In the genomic region with DNA sequence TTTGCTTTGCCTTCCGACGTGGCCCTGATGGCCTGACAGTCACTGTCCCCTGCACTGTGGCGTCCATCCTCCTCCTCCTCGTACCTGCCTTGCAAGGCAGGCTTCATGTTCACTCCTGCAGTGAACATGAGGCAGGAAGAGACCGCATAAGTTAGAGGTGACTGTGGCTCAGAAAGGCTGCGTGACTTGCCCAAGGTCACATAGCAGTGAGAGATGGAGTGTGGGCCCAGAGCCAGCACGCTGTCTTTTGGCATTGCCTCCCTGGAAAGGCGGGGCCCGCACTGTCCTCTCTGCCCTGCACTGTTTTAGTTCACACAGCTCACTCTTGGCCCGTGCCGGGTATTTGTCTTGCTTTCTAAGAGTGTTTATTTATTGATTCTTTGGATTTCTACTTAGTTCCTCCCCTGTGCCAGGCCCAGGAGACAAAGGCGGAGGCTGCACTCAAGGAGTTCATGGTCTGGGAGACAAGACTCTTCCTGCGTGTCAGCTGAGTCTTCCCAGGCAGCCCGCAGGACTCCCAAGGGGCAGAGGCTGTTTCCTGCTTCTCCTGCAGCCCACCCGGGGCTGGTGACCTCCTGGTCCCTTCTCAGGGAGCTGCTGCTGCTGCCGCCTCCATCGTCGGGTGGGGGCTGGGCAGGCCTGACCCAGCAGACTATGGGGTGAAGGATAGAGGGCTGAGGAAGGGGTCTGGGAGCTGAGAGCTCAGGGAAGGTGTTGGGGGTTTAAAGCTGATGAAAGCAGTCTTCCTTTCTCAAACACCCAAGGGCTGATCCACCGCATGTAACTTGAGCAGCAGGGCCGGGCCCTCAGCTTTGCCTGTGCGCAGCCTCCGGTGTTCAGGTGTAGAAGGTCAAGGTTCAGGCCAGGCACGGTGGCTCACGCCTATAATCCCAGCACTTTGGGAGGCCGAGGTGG, we compare ENCODE assay signal across 11 cellular contexts. TPM values are rescaled to one million over a fixed set of nuclear protein-coding genes. Genes with fewer than 3 reads are reported as not detected.
DNase-seq lines count a peak whose midpoint lies in the region; ATAC-seq and TF ChIP-seq lines count a peak whose summit lies in the region.
"Had no signal": no experiment of that assay in that cellular context is flagged by ENCODE, and none has a peak within 500 bp of the region (broad histone marks: within the 10 kb centered on the region; RNA-seq: fewer than 3 reads in every experiment).

No MANE protein-coding gene starts in this region.

- DNase-seq in SK-N-SH (no peak), fibroblast of mammary gland (ENCODE audit: low read depth) (peak; percentile 77), tibial artery (no peak), suprapubic skin (ENCODE audit: low spot score in 2 of 2) (no peak)
- no peak for DNase-seq in naive thymus-derived CD8-positive, alpha-beta T cell
- DNase-seq: 8988T; activated T-cell treated with anti-CD3 and anti-CD28 coated beads, Interleukin-2, amount 50 U/mL, for 24 hours; SIG-M5 had no signal

- H3K9ac ChIP-seq in SK-N-SH: no peak overlapping the region

- H4K20me1 ChIP-seq in SK-N-SH (ENCODE audit: insufficient read depth): no peaks in the 10 kb centered on the region

- H3K36me3 ChIP-seq in SK-N-SH (replicated peaks in 1 of 2; ENCODE audit: control insufficient read depth in 1 of 2, insufficient read depth in 2 of 2, low read length in 1 of 2) (no peaks in the 10 kb centered on the region), tibial artery (no peaks in the 10 kb centered on the region), suprapubic skin (no peaks in the 10 kb centered on the region)

- no peaks in the 10 kb centered on the region for H3K36me3 Mint-ChIP-seq in naive thymus-derived CD8-positive, alpha-beta T cell

- H3K27ac ChIP-seq in SK-N-SH (ENCODE audit: low read depth in 2 of 2, low read length in 1 of 2) (peak overlapping the region in 1 of 2 experiments; percentile 25; a peak in 2 of 4 replicates), tibial artery (peak overlapping the region in 1 of 2 donors; percentile 1), suprapubic skin (no peak overlapping the region)

- H3F3A ChIP-seq in SK-N-SH (replicated peaks; ENCODE audit: insufficient read depth): peaks cover 19% of the 10 kb centered on the region

- H3K9me3 ChIP-seq in SK-N-SH (no peaks in the 10 kb centered on the region), tibial artery (no peaks in the 10 kb centered on the region), suprapubic skin (no peaks in the 10 kb centered on the region)

- TF ChIP-seq RAD21 in SK-N-SH (IDR thresholded peaks at IDR 0.05; ENCODE audit: low read length): no peak

- peaks cover 12% of the 10 kb centered on the region; the same call in 1 of the 2 replicates for H3K27me3 ChIP-seq in SK-N-SH (ENCODE audit: insufficient read depth)
- peaks cover 0 to 38% of the 10 kb centered on the region in 2 donors for H3K27me3 ChIP-seq in tibial artery
- H3K27me3 ChIP-seq in suprapubic skin: no peaks in the 10 kb centered on the region

- H3K9me3 Mint-ChIP-seq in naive thymus-derived CD8-positive, alpha-beta T cell: no peaks in the 10 kb centered on the region
- H3K9me3 Mint-ChIP-seq: activated T-cell treated with anti-CD3 and anti-CD28 coated beads, Interleukin-2, amount 50 U/mL, for 24 hours had no signal

- peak overlapping the region; percentile 8 to 93 (median 86) for H3K27ac Mint-ChIP-seq in naive thymus-derived CD8-positive, alpha-beta T cell
- H3K27ac Mint-ChIP-seq: activated T-cell treated with anti-CD3 and anti-CD28 coated beads, Interleukin-2, amount 50 U/mL, for 24 hours had no signal

- H3K4me3 Mint-ChIP-seq in naive thymus-derived CD8-positive, alpha-beta T cell: peak overlapping the region in 3 of 10 donors; percentile 22 to 62 (median 30)
- H3K4me3 Mint-ChIP-seq: activated T-cell treated with anti-CD3 and anti-CD28 coated beads, Interleukin-2, amount 50 U/mL, for 24 hours had no signal

- ATAC-seq in SK-N-SH treated with all-trans-retinoic acid at 6 μM for 48 hours: no peak; the same call in 2 of the 3 replicates
- no peak for ATAC-seq in naive thymus-derived CD8-positive, alpha-beta T cell
- ATAC-seq in GM21423 (IDR thresholded peaks at IDR 0.05; ENCODE audit: unreplicated experiment): no peak
- no peak for ATAC-seq in GM19395 (IDR thresholded peaks at IDR 0.05; ENCODE audit: unreplicated experiment)

- no peak for TF ChIP-seq CTCF in SK-N-SH (IDR thresholded peaks at IDR 0.05)
- no peak for TF ChIP-seq CTCF in fibroblast of mammary gland (conservative IDR thresholded peaks at IDR 0.05; ENCODE audit: control insufficient read depth, insufficient read depth, low read depth, low read length)
- no peak for TF ChIP-seq CTCF in tibial artery (IDR thresholded peaks at IDR 0.05)
- no peak for TF ChIP-seq CTCF in suprapubic skin (IDR thresholded peaks at IDR 0.05)

- intact Hi-C loops in tibial artery (cut with DNase I; ENCODE audit: low total_unique reads): loop anchor here (10.0 kb wide), 1 partner anchor 190 kb away; the partner anchor contains the start of gene MXRA7

- no peaks in the 10 kb centered on the region for H3K27me3 Mint-ChIP-seq in naive thymus-derived CD8-positive, alpha-beta T cell
- H3K27me3 Mint-ChIP-seq: activated T-cell treated with anti-CD3 and anti-CD28 coated beads, Interleukin-2, amount 50 U/mL, for 24 hours had no signal

- H3K4me2 ChIP-seq in SK-N-SH: no peak overlapping the region

- H2AFZ ChIP-seq in SK-N-SH (ENCODE audit: low read depth): no peak overlapping the region

- no peaks in the 10 kb centered on the region for H3K79me2 ChIP-seq in SK-N-SH (ENCODE audit: insufficient read depth)

- no peak overlapping the region for H3K4me3 ChIP-seq in SK-N-SH (ENCODE audit: low read depth in 2 of 2, low read length in 1 of 2)
- H3K4me3 ChIP-seq in fibroblast of mammary gland (ENCODE audit: control insufficient read depth, low read depth, low read length): no peak overlapping the region
- no peak overlapping the region for H3K4me3 ChIP-seq in tibial artery
- H3K4me3 ChIP-seq in suprapubic skin: no peak overlapping the region

- TF ChIP-seq EP300 in SK-N-SH (IDR thresholded peaks at IDR 0.05; ENCODE audit: borderline replicate concordance in 1 of 2, low read depth in 1 of 2, low read length in 1 of 2): no peak
- TF ChIP-seq EP300 in suprapubic skin (IDR thresholded peaks at IDR 0.05): no peak

- no peaks in the 10 kb centered on the region for H3K9me2 ChIP-seq in SK-N-SH

- peaks cover 28 to 52% (median 44%) of the 10 kb centered on the region in 4 donors for H3K4me1 Mint-ChIP-seq in naive thymus-derived CD8-positive, alpha-beta T cell

- CTCF ChIA-PET in SK-N-SH (lab: Yijun Ruan, JAX): interaction anchor here (1.0 to 22.2 kb wide), 17 partner anchors 15 to 1840 kb away, joined by 3 to 679 read pairs (median 16); partner anchors contain the start of genes CYGB, MXRA7, PRCD and RHBDF2

- WGBS in SK-N-SH (ENCODE audit: low lambda C conversion rate): 81% methylated on average over 20 of the region's 25 CpGs
- 50% methylated on average over 25 of the region's 25 CpGs for WGBS in suprapubic skin

- TF ChIP-seq POLR2A in suprapubic skin (IDR thresholded peaks at IDR 0.05): no peak

- POLR2A ChIA-PET in SK-N-SH (lab: Yijun Ruan, JAX): interaction anchor here (0.9 to 3.8 kb wide), 6 partner anchors 8 to 157 kb away, joined by 3 to 69 read pairs (median 4); partner anchors contain the start of gene PRCD
- POLR2A ChIA-PET in naive thymus-derived CD8-positive, alpha-beta T cell (lab: Charles Lee): interaction anchor here (0.6 to 3.7 kb wide), 9 partner anchors 9 to 156 kb away, joined by 3 to 21 read pairs (median 3); no protein-coding TSS in a partner anchor

- H3K4me1 ChIP-seq in SK-N-SH (ENCODE audit: control insufficient read depth in 1 of 2, insufficient read depth in 2 of 2, low read depth in 1 of 2, low read length in 1 of 2): peaks cover 9 to 41% of the 10 kb centered on the region in 2 experiments; a peak in 3 of 4 replicates
- peaks cover 0 to 36% (median 25%) of the 10 kb centered on the region in 4 donors for H3K4me1 ChIP-seq in tibial artery
- H3K4me1 ChIP-seq in suprapubic skin: peaks cover 51% of the 10 kb centered on the region

TF ChIP-seq in SK-N-SH, 30 proteins besides CTCF, POLR2A, EP300 and RAD21 (continues in another document):
- TF ChIP-seq CHD2 (IDR thresholded peaks at IDR 0.05; ENCODE audit: low read length, partially characterized antibody) (peak; percentile 20), ELF1 (IDR thresholded peaks at IDR 0.05) (no peak)

TF ChIP-seq in SK-N-SH treated with all-trans-retinoic acid at 6 μM for 48 hours, 23 proteins besides CTCF, POLR2A, EP300 and RAD21 (continues in another document):
- no peak for TF ChIP-seq ESRRG (CRISPR knock-in tag; IDR thresholded peaks at IDR 0.05)
- no peak for TF ChIP-seq ZC3H10 (CRISPR knock-in tag; IDR thresholded peaks at IDR 0.05)
- TF ChIP-seq ZNF8 (CRISPR knock-in tag; IDR thresholded peaks at IDR 0.05): no peak
- no peak for TF ChIP-seq ARNTL (CRISPR knock-in tag; IDR thresholded peaks at IDR 0.05; ENCODE audit: borderline replicate concordance, low read depth)
- TF ChIP-seq RARB (CRISPR knock-in tag; IDR thresholded peaks at IDR 0.05): no peak
- no peak for TF ChIP-seq GLIS3 (CRISPR knock-in tag; IDR thresholded peaks at IDR 0.05)

RNA-seq across cellular contexts. Expression of gene CYGB, which starts 12.7 kb away (rescaled TPM):
- 1.7 and 3.7 TPM in 2 replicates for polyA plus RNA-seq in SK-N-SH (2012; rRNA removed)
- 1.3 and 3.2 TPM in 2 replicates for polyA plus RNA-seq in SK-N-SH (2012; cell fraction: cytosol; rRNA removed)
- 1.1 and 1.7 TPM in 2 replicates for polyA plus RNA-seq in SK-N-SH (2012; cell fraction: nucleus; rRNA removed)
- 1 to 10 TPM in 1 of 2 experiments, under 1 TPM in 1; 0.52 to 2.1 TPM for total RNA-seq in naive thymus-derived CD8-positive, alpha-beta T cell
- 1 to 10 TPM in 1 of 3 donors, under 1 TPM in 2; 0.40 to 1.0 (median 0.53) TPM for polyA plus RNA-seq in naive thymus-derived CD8-positive, alpha-beta T cell
- total RNA-seq in suprapubic skin: 10 to 100 TPM in 2 of 4 donors, 1 to 10 TPM in 2; 2.8 to 18.2 (median 10.4) TPM

RNA-seq across cellular contexts. Expression of gene PRCD, which starts 15.0 kb away (rescaled TPM):
- 2.2 and 5.0 TPM in 2 replicates for polyA plus RNA-seq in SK-N-SH (2012; rRNA removed)
- 5.8 and 8.0 TPM in 2 replicates for polyA plus RNA-seq in SK-N-SH (2012; cell fraction: cytosol; rRNA removed)
- polyA plus RNA-seq in SK-N-SH (2012; cell fraction: nucleus; rRNA removed): 5.6 and 13.2 TPM in 2 replicates
- 1 to 10 TPM; 4.0 to 5.3 TPM for total RNA-seq in naive thymus-derived CD8-positive, alpha-beta T cell
- 10 to 100 TPM in 1 of 3 donors, 1 to 10 TPM in 2; 5.0 to 11.4 (median 7.1) TPM for polyA plus RNA-seq in naive thymus-derived CD8-positive, alpha-beta T cell
- 1 to 10 TPM in 3 of 4 donors, not detected in 1; 1.3 to 2.8 (median 2.2) TPM for total RNA-seq in suprapubic skin

RNA-seq across cellular contexts. Expression of gene RHBDF2, which starts 23.6 kb away (rescaled TPM):
- polyA plus RNA-seq in SK-N-SH (2012; rRNA removed): 14.0 and 16.1 TPM in 2 replicates
- polyA plus RNA-seq in SK-N-SH (2012; cell fraction: cytosol; rRNA removed): 7.0 and 9.1 TPM in 2 replicates
- 51.9 and 65.9 TPM in 2 replicates for polyA plus RNA-seq in SK-N-SH (2012; cell fraction: nucleus; rRNA removed)
- 10 to 100 TPM; 59.4 to 62.4 TPM for total RNA-seq in naive thymus-derived CD8-positive, alpha-beta T cell
- 10 to 100 TPM in 1 of 3 donors, 1 to 10 TPM in 2; 4.8 to 10.2 (median 6.2) TPM for polyA plus RNA-seq in naive thymus-derived CD8-positive, alpha-beta T cell
- 10 to 100 TPM; 45.9 to 82.6 (median 52.6) TPM for total RNA-seq in suprapubic skin

RNA-seq across cellular contexts. Expression of gene AANAT, which starts 57.5 kb away (rescaled TPM):
- polyA plus RNA-seq in SK-N-SH (2012; rRNA removed): 0.26 TPM in 1 of 2 replicates, not detected in the other
- 0.04 and 0.07 TPM in 2 replicates for polyA plus RNA-seq in SK-N-SH (2012; cell fraction: cytosol; rRNA removed)
- 0.56 and 1.2 TPM in 2 replicates for polyA plus RNA-seq in SK-N-SH (2012; cell fraction: nucleus; rRNA removed)
- not detected for total RNA-seq in naive thymus-derived CD8-positive, alpha-beta T cell
- polyA plus RNA-seq in naive thymus-derived CD8-positive, alpha-beta T cell: not detected
- total RNA-seq in suprapubic skin: not detected
